1 cellular context compared by ENCODE assay signal in genomic region chr12:23585156-23585781, GRCh38.
TF ChIP-seq lines count a peak whose summit lies in the region.

No MANE protein-coding gene starts in this region.

TF ChIP-seq in WTC11, 78 proteins besides CTCF, POLR2A, EP300 and RAD21 (continued from another document):
- no peak for TF ChIP-seq STAT6 (CRISPR knock-in tag; conservative IDR thresholded peaks at IDR 0.05; ENCODE audit: low read depth)
- no peak for TF ChIP-seq CREM (CRISPR knock-in tag; IDR thresholded peaks at IDR 0.05)
- no peak for TF ChIP-seq ZNF425 (CRISPR knock-in tag; conservative IDR thresholded peaks at IDR 0.05)
- TF ChIP-seq ZNF416 (CRISPR knock-in tag; IDR thresholded peaks at IDR 0.05), result no peak
- no peak for TF ChIP-seq AFF4 (CRISPR knock-in tag; IDR thresholded peaks at IDR 0.05; ENCODE audit: borderline replicate concordance)
- TF ChIP-seq ZNF317 (CRISPR knock-in tag; IDR thresholded peaks at IDR 0.05; ENCODE audit: borderline replicate concordance, low read depth), result no peak
- TF ChIP-seq ZNF281 (CRISPR knock-in tag; IDR thresholded peaks at IDR 0.05), result no peak
- TF ChIP-seq E2F4 (CRISPR knock-in tag; IDR thresholded peaks at IDR 0.05; ENCODE audit: borderline replicate concordance, low read depth), result no peak
- no peak for TF ChIP-seq ZNF263 (CRISPR knock-in tag; IDR thresholded peaks at IDR 0.05; ENCODE audit: low read depth)
- no peak for TF ChIP-seq ATF3 (CRISPR knock-in tag; conservative IDR thresholded peaks at IDR 0.05)
- no peak for TF ChIP-seq ZNF532 (CRISPR knock-in tag; IDR thresholded peaks at IDR 0.05; ENCODE audit: borderline replicate concordance)
- no peak for TF ChIP-seq CDX4 (CRISPR knock-in tag; IDR thresholded peaks at IDR 0.05; ENCODE audit: borderline replicate concordance)
- no peak for TF ChIP-seq ZNF396 (CRISPR knock-in tag; IDR thresholded peaks at IDR 0.05; ENCODE audit: borderline replicate concordance)
- TF ChIP-seq GABPB1 (CRISPR knock-in tag; IDR thresholded peaks at IDR 0.05), result no peak
